Comparison of ENCODE assay signal across 35 cellular contexts in the genomic region with DNA sequence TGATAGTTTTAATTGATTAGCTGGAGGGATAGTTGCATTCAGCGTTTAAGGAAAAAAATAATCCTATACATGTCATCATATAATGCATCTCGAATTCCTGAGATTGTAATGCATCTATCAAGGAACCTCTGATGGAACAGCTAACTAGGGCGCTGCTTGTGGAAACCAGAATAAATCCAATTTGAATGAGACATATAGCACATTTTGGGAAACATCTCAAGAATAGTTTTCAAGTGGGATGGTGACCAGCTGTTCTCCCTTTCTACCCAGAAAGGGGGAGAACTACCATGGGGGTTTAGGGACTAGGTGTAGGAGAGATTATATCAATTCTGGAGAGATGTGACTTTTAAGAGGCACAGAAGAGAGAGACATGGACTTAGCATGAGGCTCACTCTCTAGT.
"Had no signal": no experiment of that assay in that cellular context is flagged by ENCODE, and none has a peak within 500 bp of the region (broad histone marks: within the 10 kb centered on the region; RNA-seq: fewer than 3 reads in every experiment).

No MANE protein-coding gene starts in this region.

- H3K4me3 ChIP-seq: MG63 had no signal

- H3K36me3 ChIP-seq: MG63 had no signal

- H3K27ac ChIP-seq: KMS-11 had no signal

- H3K9me3 ChIP-seq: MG63 had no signal

- H3K27me3 ChIP-seq: MG63 had no signal

- DNase-seq: Karpas-422, Kasumi-1, KBM-7, KG1, MG63, MM.1S, MV-4-11, NCI-H1048, NCI-H1092, NCI-H1092 treated with DMSO at 0.1 percent for 48 hours, NCI-H1105, NCI-H1105 treated with DMSO at 0.1 percent for 48 hours, NCI-H1417, NCI-H1417 treated with DMSO at 0.1 percent for 48 hours, NCI-H1436, NCI-H1436 treated with DMSO at 0.1 percent for 48 hours, NCI-H146, NCI-H1694, NCI-H1694 treated with DMSO at 0.1 percent for 48 hours, NCI-H187, NCI-H187 treated with DMSO at 0.1 percent for 48 hours, NCI-H1930, NCI-H2029, NCI-H2029 treated with DMSO at 0.1 percent for 48 hours, NCI-H2081, NCI-H2081 treated with DMSO at 0.1 percent for 48 hours, NCI-H2107, NCI-H2171, NCI-H2171 treated with DMSO at 0.1 percent for 48 hours, NCI-H2227 treated with DMSO at 0.1 percent for 48 hours, NCI-H226, NCI-H345, NCI-H446 treated with DMSO at 0.1 percent for 48 hours, NCI-H510A had no signal
